Comparison of ENCODE assay signal across 27 cellular contexts in the genomic region with DNA sequence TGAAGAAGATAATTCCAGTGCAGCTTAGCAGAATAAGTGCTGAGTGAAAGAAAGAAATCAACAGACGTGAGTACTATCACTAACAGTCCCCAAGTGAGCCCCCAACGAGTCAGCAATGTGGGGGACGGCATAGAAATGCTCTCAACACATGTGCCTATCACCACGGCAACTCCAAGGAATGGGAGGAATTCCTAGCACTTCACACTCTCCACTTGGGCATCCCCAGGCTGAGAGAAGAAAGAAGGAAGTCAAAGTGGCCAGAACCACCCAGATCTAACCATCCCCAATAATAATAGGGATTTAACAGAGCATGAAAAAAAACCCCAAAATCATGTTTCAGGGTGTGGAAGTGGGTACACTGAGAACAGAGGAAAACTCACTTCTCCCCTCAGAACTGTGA.
"Had no signal": no experiment of that assay in that cellular context is flagged by ENCODE, and none has a peak within 500 bp of the region (broad histone marks: within the 10 kb centered on the region; RNA-seq: fewer than 3 reads in every experiment).

No MANE protein-coding gene starts in this region.

- H3K27me3 ChIP-seq: brain microvascular endothelial cell, right atrium auricular region, thyroid gland had no signal

- H3K4me1 ChIP-seq: left ventricle myocardium inferior, right atrium auricular region, thyroid gland had no signal

- H3K4me3 ChIP-seq: coronary artery, dorsolateral prefrontal cortex, left ventricle myocardium inferior, lung, right atrium auricular region, smooth muscle cell, thyroid gland had no signal

- H3K27ac ChIP-seq: brain microvascular endothelial cell, coronary artery, dorsolateral prefrontal cortex, left ventricle myocardium inferior, right atrium auricular region, thyroid gland had no signal

- DNase-seq: activated CD4-positive, alpha-beta memory T cell treated with anti-CD3 and anti-CD28 coated beads, Interleukin-2, amount 10 ng/mL, durations not matched to agents 7 days and 5 days; activated CD4-positive, alpha-beta T cell treated with anti-CD3 and anti-CD28 coated beads for 1 hour; activated CD4-positive, alpha-beta T cell treated with anti-CD3 and anti-CD28 coated beads, Interleukin-2, amount 10 ng/mL, durations not matched to agents 7 days and 5 days; activated CD8-positive, alpha-beta memory T cell treated with anti-CD3 and anti-CD28 coated beads, Interleukin-2, amount 50 U/mL, for 48 hours; activated gamma-delta T cell; activated naive CD4-positive, alpha-beta T cell treated with anti-CD3 and anti-CD28 coated beads, Interleukin-2, amount 50 U/mL, for 16 hours; activated T-cell treated with anti-CD3 and anti-CD28 coated beads, Interleukin-2, amount 50 U/mL, for 24 hours; amniotic stem cell; brain microvascular endothelial cell; dorsolateral prefrontal cortex; foreskin fibroblast; head of caudate nucleus; hypothalamus; islet precursor cell; left ventricle myocardium inferior; naive B cell; stimulated activated CD4-positive, alpha-beta T cell treated with anti-CD3 and anti-CD28 coated beads, Interleukin-1b, Interleukin-23, amount 100 ng/mL, for 48 hours; stimulated activated CD4-positive, alpha-beta T cell treated with anti-CD3 and anti-CD28 coated beads, Interleukin-4, amount 100 ng/mL, for 4 hours; stimulated activated CD8-positive, alpha-beta memory T cell treated with anti-CD3 and anti-CD28 coated beads, Interleukin-4, amount 100 ng/mL, for 48 hours; stimulated activated naive CD8-positive, alpha-beta T cell treated with anti-CD3 and anti-CD28 coated beads, Interleukin-15, amount 100 ng/mL, for 72 hours; T-helper 2 cell; thyroid gland had no signal

- H3K9me3 ChIP-seq: left ventricle myocardium inferior, right atrium auricular region, thyroid gland had no signal

- H3K36me3 ChIP-seq: brain microvascular endothelial cell, left ventricle myocardium inferior, right atrium auricular region, thyroid gland had no signal

- FAIRE-seq: astrocyte had no signal
